23 cellular contexts compared by ENCODE assay signal in genomic region chr12:118304093-118304492, GRCh38.
"Had no signal": no experiment of that assay in that cellular context is flagged by ENCODE, and none has a peak within 500 bp of the region (broad histone marks: within the 10 kb centered on the region; RNA-seq: fewer than 3 reads in every experiment).

No MANE protein-coding gene starts in this region.

- H3K4me1 ChIP-seq: breast epithelium, colonic mucosa, gastroesophageal sphincter had no signal

- H3K79me2 ChIP-seq: parathyroid adenoma had no signal

- H3K27ac Mint-ChIP-seq: activated naive CD8-positive, alpha-beta T cell; nephron progenitor cell; T-helper 2 cell treated with Interferon-gamma antibody and Interleukin-4, amounts not matched to agents 5 μg/mL and 100 μg/mL, for 36 hours had no signal

- H3K9ac ChIP-seq: parathyroid adenoma, SK-N-SH had no signal

- H3K27me3 Mint-ChIP-seq: activated naive CD8-positive, alpha-beta T cell had no signal

- H2AFZ ChIP-seq: parathyroid adenoma had no signal

- H3K9me3 ChIP-seq: adrenal gland, breast epithelium, colonic mucosa, esophagus muscularis mucosa, gastroesophageal sphincter, right lobe of liver, SK-N-SH, thyroid gland, upper lobe of right lung had no signal

- DNase-seq: activated CD4-positive, alpha-beta T cell treated with anti-CD3 and anti-CD28 coated beads, Interleukin-2, amount 50 U/mL, for 1 hour; activated CD4-positive, CD25-positive, alpha-beta regulatory T cell treated with anti-CD3 and anti-CD28 coated beads, Interleukin-2, amount 50 U/mL, for 72 hours; adrenal gland; colonic mucosa; head of caudate nucleus; hypothalamus; nephron progenitor cell; nucleus accumbens; right lobe of liver; SK-N-SH; stimulated activated CD4-positive, alpha-beta T cell treated with anti-CD3 and anti-CD28 coated beads, Interleukin-2, amount 100 ng/mL, for 24 hours; stimulated activated naive CD4-positive, alpha-beta T cell; substantia nigra; thyroid gland; upper lobe of right lung had no signal

- H3K4me3 ChIP-seq: adrenal gland, breast epithelium, colonic mucosa, esophagus muscularis mucosa, gastroesophageal sphincter, right lobe of liver, skin epidermis, thyroid gland, upper lobe of right lung had no signal

- H3K9me2 ChIP-seq: SK-N-SH had no signal

- H3K36me3 Mint-ChIP-seq: activated naive CD8-positive, alpha-beta T cell had no signal

- H3K36me3 ChIP-seq: adrenal gland, breast epithelium, colonic mucosa, esophagus muscularis mucosa, gastroesophageal sphincter, right lobe of liver, thyroid gland, upper lobe of right lung had no signal

- H3K4me3 Mint-ChIP-seq: activated naive CD8-positive, alpha-beta T cell; nephron progenitor cell; T-helper 2 cell treated with Interferon-gamma antibody and Interleukin-4, amounts not matched to agents 5 μg/mL and 100 μg/mL, for 36 hours had no signal

- H3K27ac ChIP-seq: adrenal gland, breast epithelium, colonic mucosa, esophagus muscularis mucosa, gastroesophageal sphincter, parathyroid adenoma, right lobe of liver, skin epidermis, upper lobe of right lung, VCaP had no signal

- H3K27me3 ChIP-seq: adrenal gland, breast epithelium, colonic mucosa, esophagus muscularis mucosa, gastroesophageal sphincter, right lobe of liver, thyroid gland, upper lobe of right lung had no signal

- ATAC-seq: gastroesophageal sphincter, right lobe of liver, upper lobe of right lung had no signal

- H3K9me3 Mint-ChIP-seq: nephron progenitor cell; T-helper 2 cell treated with Interferon-gamma antibody and Interleukin-4, amounts not matched to agents 5 μg/mL and 100 μg/mL, for 36 hours had no signal

- H3K4me2 ChIP-seq: SK-N-SH had no signal
